19 cellular contexts compared by ENCODE assay signal in the genomic region with DNA sequence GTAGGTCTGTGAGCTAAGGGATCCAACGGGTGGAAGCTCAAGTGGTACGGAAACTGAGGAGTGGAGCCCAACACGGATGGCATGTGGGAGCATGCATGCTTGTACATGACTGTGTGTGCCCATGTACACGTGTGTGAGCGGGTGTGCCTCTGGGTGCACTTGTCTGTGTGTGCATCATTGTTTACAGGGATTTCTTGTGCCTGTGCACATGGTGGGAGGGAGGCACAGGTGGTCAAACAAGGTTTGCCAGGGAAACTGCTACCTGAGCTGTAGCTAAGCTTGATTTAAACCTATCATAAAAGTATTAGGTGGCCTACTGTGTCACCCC.
DNase-seq lines count a peak whose midpoint lies in the region; ATAC-seq, FAIRE-seq and TF ChIP-seq lines count a peak whose summit lies in the region.
"Had no signal": no experiment of that assay in that cellular context is flagged by ENCODE, and none has a peak within 500 bp of the region (broad histone marks: within the 10 kb centered on the region; RNA-seq: fewer than 3 reads in every experiment).

No MANE protein-coding gene starts in this region.

- no peak for TF ChIP-seq CTCF in bronchial epithelial cell (IDR thresholded peaks at IDR 0.05; ENCODE audit: insufficient read depth, low read length, severe bottlenecking)
- TF ChIP-seq CTCF in coronary artery (IDR thresholded peaks at IDR 0.05), result no peak
- TF ChIP-seq CTCF in osteocyte (IDR thresholded peaks at IDR 0.05), result no peak
- no peak for TF ChIP-seq CTCF in psoas muscle (IDR thresholded peaks at IDR 0.05)
- TF ChIP-seq CTCF in D721Med (IDR thresholded peaks at IDR 0.05; ENCODE audit: insufficient read depth, missing control alignments), result no peak

- peaks cover 5% of the 10 kb centered on the region for H3K4me1 Mint-ChIP-seq in osteocyte (ENCODE audit: unreplicated experiment)
- H3K4me1 Mint-ChIP-seq: CD4-positive, alpha-beta memory T cell had no signal

- no peaks in the 10 kb centered on the region for H3K9me3 ChIP-seq in psoas muscle

- no peak for DNase-seq in bronchial epithelial cell (ENCODE audit: low read depth)
- DNase-seq in coronary artery (ENCODE audit: low spot score), result peak; percentile 63
- DNase-seq in islet precursor cell, result peak; percentile 24
- DNase-seq in osteocyte (ENCODE audit: extremely low spot score, unreplicated experiment), result peak; percentile 44
- DNase-seq in psoas muscle, result no peak
- no peak for DNase-seq in urothelium cell line (ENCODE audit: low spot score)
- no peak for DNase-seq in D721Med (ENCODE audit: insufficient read length, low spot score)
- DNase-seq: C1 segment of cervical spinal cord; Calu3; CD4-positive, alpha-beta memory T cell; COR-L47; DMS153; DND-41; GM23248; H7; HCEC 1CT had no signal

- H3K27me3 Mint-ChIP-seq in osteocyte (ENCODE audit: unreplicated experiment), result no peaks in the 10 kb centered on the region

- H3K27ac ChIP-seq in coronary artery (no peak overlapping the region), psoas muscle (no peak overlapping the region)
- H3K27ac ChIP-seq: GM23248 had no signal

- 68 to 91% (median 84%) methylated on average over 5 of the region's 5 CpGs for WGBS in psoas muscle, 3 donors

- H3K36me3 Mint-ChIP-seq in osteocyte (ENCODE audit: unreplicated experiment), result no peaks in the 10 kb centered on the region
- H3K36me3 Mint-ChIP-seq: CD4-positive, alpha-beta memory T cell had no signal

- H3K36me3 ChIP-seq in bronchial epithelial cell (ENCODE audit: control insufficient read depth, insufficient read depth, low read length), result no peaks in the 10 kb centered on the region
- no peaks in the 10 kb centered on the region for H3K36me3 ChIP-seq in psoas muscle (ENCODE audit: insufficient read depth in 1 of 2, low read depth in 1 of 2)

- no peaks in the 10 kb centered on the region for H3K9me3 Mint-ChIP-seq in osteocyte (ENCODE audit: unreplicated experiment)

- no peak overlapping the region for H3K4me3 ChIP-seq in bronchial epithelial cell (ENCODE audit: low read depth, low read length)
- no peak overlapping the region for H3K4me3 ChIP-seq in coronary artery
- H3K4me3 ChIP-seq in psoas muscle, result no peak overlapping the region
- H3K4me3 ChIP-seq: GM23248 had no signal

- no peaks in the 10 kb centered on the region for H3K4me1 ChIP-seq in psoas muscle

- ATAC-seq in psoas muscle, result no peak

- no peaks in the 10 kb centered on the region for H3K27me3 ChIP-seq in bronchial epithelial cell (ENCODE audit: control insufficient read depth, insufficient read depth, low read length)
- H3K27me3 ChIP-seq in psoas muscle (ENCODE audit: insufficient read depth in 3 of 3, low read length in 2 of 3), result no peaks in the 10 kb centered on the region

- no peak overlapping the region for H3K4me3 Mint-ChIP-seq in osteocyte (ENCODE audit: unreplicated experiment)
- H3K4me3 Mint-ChIP-seq: CD4-positive, alpha-beta memory T cell had no signal

- peak; percentile 55 for FAIRE-seq in bronchial epithelial cell (lab: Jason Lieb, UNC)
- no peak for FAIRE-seq in urothelium cell line (lab: Jason Lieb, UNC)
- no peak for FAIRE-seq in D721Med (lab: Jason Lieb, UNC)
- FAIRE-seq: G401.6, GM12892, H1 had no signal

- H3K27ac Mint-ChIP-seq in osteocyte (ENCODE audit: unreplicated experiment), result no peak overlapping the region
- H3K27ac Mint-ChIP-seq: CD4-positive, alpha-beta memory T cell had no signal

- intact Hi-C loops in psoas muscle (cut with DNase I), result no loop called here

Comparison
In these comparisons a context has a peak if more than half of its experiments do, and no peak if none do; other contexts are left out.
1. DNase-seq: peak in coronary artery (single experiment), islet precursor cell (single experiment) and osteocyte (single experiment); none in bronchial epithelial cell (single experiment), psoas muscle (0 of 2), urothelium cell line (single experiment) and D721Med (single experiment).